ENCODE assay signal across 13 cellular contexts in the genomic region with DNA sequence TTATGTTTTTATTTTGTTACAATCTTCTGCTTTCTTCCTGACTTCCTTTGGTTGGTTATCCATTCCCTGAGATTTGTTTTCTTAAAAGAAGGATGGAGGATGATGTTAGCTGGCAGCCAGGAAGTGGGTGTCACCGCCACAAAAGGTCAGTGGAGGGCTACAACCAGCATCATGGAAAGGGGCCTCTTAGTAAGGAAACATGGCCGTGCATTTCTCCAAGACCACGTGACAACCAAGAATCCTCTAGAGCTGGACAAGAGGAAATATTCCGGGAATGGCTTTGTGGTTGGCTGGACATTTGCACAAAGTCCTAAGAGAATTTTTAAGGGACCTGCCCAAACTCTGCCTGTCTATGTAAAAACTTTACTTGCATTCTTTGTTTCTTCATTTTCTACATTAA.
DNase-seq lines count a peak whose midpoint lies in the region; ATAC-seq and TF ChIP-seq lines count a peak whose summit lies in the region.
"Had no signal": no experiment of that assay in that cellular context is flagged by ENCODE, and none has a peak within 500 bp of the region (broad histone marks: within the 10 kb centered on the region; RNA-seq: fewer than 3 reads in every experiment).

No MANE protein-coding gene starts in this region.

- no peak overlapping the region for H4K8ac ChIP-seq in neuronal stem cell (ENCODE audit: low read depth, low read length)

- no peaks in the 10 kb centered on the region for H3K27me3 ChIP-seq in fibroblast of lung (ENCODE audit: control insufficient read depth, insufficient read depth, low read length)
- H3K27me3 ChIP-seq in neuronal stem cell (ENCODE audit: control insufficient read depth in 3 of 3, insufficient read depth in 3 of 3, low read depth in 1 of 3, low read length in 3 of 3), result no peaks in the 10 kb centered on the region
- no peaks in the 10 kb centered on the region for H3K27me3 ChIP-seq in prostate gland (replicated peaks; ENCODE audit: insufficient read depth)
- H3K27me3 ChIP-seq: BE2C had no signal

- H3K4me3 ChIP-seq in AG09309 (ENCODE audit: control insufficient read depth, low read depth, low read length) (no peak overlapping the region), fibroblast of lung (replicated peaks in 1 of 4; ENCODE audit: control extremely low read depth in 1 of 4, insufficient read depth in 1 of 4, low read depth in 3 of 4, low read length in 4 of 4) (no peak overlapping the region), neuronal stem cell (ENCODE audit: low read length in 2 of 2) (no peak overlapping the region), prostate gland (no peak overlapping the region)

- H3K18ac ChIP-seq in neuronal stem cell (ENCODE audit: low read length), result no peak overlapping the region

- no peak for TF ChIP-seq POLR2A in prostate gland (IDR thresholded peaks at IDR 0.05)

- no peak overlapping the region for H2BK15ac ChIP-seq in neuronal stem cell (ENCODE audit: low read length)

- H3K9ac ChIP-seq in fibroblast of lung (ENCODE audit: insufficient read depth, low read length) (no peak overlapping the region), neuronal stem cell (ENCODE audit: low read depth, low read length, poor library complexity) (no peak overlapping the region)

- TF ChIP-seq CTCF in AG09309 (IDR thresholded peaks at IDR 0.05; ENCODE audit: control insufficient read depth, insufficient read depth, low read depth, low read length, missing control alignments) (no peak), fibroblast of lung (conservative IDR thresholded peaks at IDR 0.05 in 1 of 2, IDR thresholded peaks at IDR 0.05 in 1 of 2; ENCODE audit: low read depth in 1 of 2, low read length in 2 of 2) (no peak), prostate gland (IDR thresholded peaks at IDR 0.05) (no peak)

- no CpG with 5 or more reads among the region's 4 CpGs for WGBS in neuronal stem cell (ENCODE audit: extremely low coverage in 2 of 2, insufficient read length in 2 of 2, insufficient replicate concordance in 1 of 2), 2 donors
- whole genome bisulfite sequencing in prostate gland, result 88% methylated on average over 4 of the region's 4 CpGs

- no peak overlapping the region for H2AK5ac ChIP-seq in neuronal stem cell (ENCODE audit: low read depth, low read length)

- H4K20me1 ChIP-seq in fibroblast of lung (ENCODE audit: control insufficient read depth, extremely low read depth, insufficient read depth, low read length), result no peaks in the 10 kb centered on the region

- no peak overlapping the region for H3K23ac ChIP-seq in neuronal stem cell (ENCODE audit: low read depth, low read length, poor library complexity)

- no peak overlapping the region for H3K4ac ChIP-seq in neuronal stem cell (ENCODE audit: low read length)

- H3K36me3 ChIP-seq in fibroblast of lung (ENCODE audit: control insufficient read depth, insufficient read depth, low read length) (no peaks in the 10 kb centered on the region), neuronal stem cell (replicated peaks in 1 of 2; ENCODE audit: control insufficient read depth in 2 of 2, insufficient read depth in 2 of 2, low read length in 2 of 2) (no peaks in the 10 kb centered on the region), prostate gland (no peaks in the 10 kb centered on the region)
- H3K36me3 ChIP-seq: BE2C had no signal

- no peak for ATAC-seq in HG03280 (IDR thresholded peaks at IDR 0.05; ENCODE audit: unreplicated experiment)
- ATAC-seq: Panc1 had no signal

- H4K91ac ChIP-seq in neuronal stem cell (ENCODE audit: low read depth, low read length, poor library complexity), result no peak overlapping the region

- no peak overlapping the region for H2BK12ac ChIP-seq in neuronal stem cell (ENCODE audit: low read length)

- H3K4me2 ChIP-seq in fibroblast of lung (ENCODE audit: extremely low read depth, insufficient read depth, low read length) (no peak overlapping the region), neuronal stem cell (ENCODE audit: insufficient read depth, low read length, poor library complexity, severe bottlenecking) (no peak overlapping the region)

- peak overlapping the region; percentile 60 for H3K27ac ChIP-seq in fibroblast of lung (ENCODE audit: insufficient read depth, low read length)
- no peak overlapping the region for H3K27ac ChIP-seq in neuronal stem cell (replicated peaks; ENCODE audit: low read length)
- H3K27ac ChIP-seq in prostate gland, result no peak overlapping the region

- no peak overlapping the region for H2BK5ac ChIP-seq in neuronal stem cell (ENCODE audit: low read length)

- H3K9me3 ChIP-seq in fibroblast of lung (ENCODE audit: control insufficient read depth, insufficient read depth, low read depth, low read length), result no peaks in the 10 kb centered on the region
- H3K9me3 ChIP-seq in neuronal stem cell (replicated peaks in 1 of 2; ENCODE audit: control insufficient read depth in 2 of 2, insufficient read depth in 1 of 2, low read depth in 1 of 2, low read length in 2 of 2), result no peaks in the 10 kb centered on the region
- no peaks in the 10 kb centered on the region for H3K9me3 ChIP-seq in prostate gland
- H3K9me3 ChIP-seq: BE2C had no signal

- intact Hi-C loops in prostate gland (cut with DNase I), result no loop called here

- H3K79me2 ChIP-seq in fibroblast of lung (ENCODE audit: control insufficient read depth, insufficient read depth, low read length), result no peaks in the 10 kb centered on the region

- DNase-seq in AG09309 (ENCODE audit: low read depth) (peak; percentile 96), NCI-H226 (peak; percentile 32), fibroblast of lung (ENCODE audit: low read depth in 2 of 2) (peak; percentile 79 to 98), neuronal stem cell (ENCODE audit: low spot score) (no peak), NCI-H69 (lab: John Stamatoyannopoulos, UW) (no peak), D341Med (ENCODE audit: low spot score) (no peak), prostate gland (ENCODE audit: low spot score) (no peak)
- DNase-seq: anterior cingulate cortex, BE2C, H7, NCI-H2171 treated with DMSO at 0.1 percent for 48 hours had no signal

- H2BK120ac ChIP-seq in neuronal stem cell (ENCODE audit: low read depth, low read length), result no peak overlapping the region

- no peak overlapping the region for H3K14ac ChIP-seq in neuronal stem cell (ENCODE audit: low read length)

- no peaks in the 10 kb centered on the region for H3K79me1 ChIP-seq in neuronal stem cell (ENCODE audit: low read depth, low read length)

- H3K4me1 ChIP-seq in fibroblast of lung (ENCODE audit: control insufficient read depth, extremely low read depth, insufficient read depth, low read length) (peaks cover 8% of the 10 kb centered on the region), neuronal stem cell (ENCODE audit: control insufficient read depth in 2 of 2, insufficient read depth in 1 of 2, low read depth in 1 of 2, low read length in 2 of 2) (peaks cover 7 to 13% of the 10 kb centered on the region in 2 donors), prostate gland (replicated peaks) (no peaks in the 10 kb centered on the region)

- no peak overlapping the region for H2AFZ ChIP-seq in fibroblast of lung (ENCODE audit: low read length)
- H2AFZ ChIP-seq in neuronal stem cell (ENCODE audit: low read length), result peak overlapping the region; percentile 62

Comparison
In these comparisons a context has a peak if more than half of its experiments do, and no peak if none do; other contexts are left out.
1. DNase-seq: peak in AG09309 (single experiment), NCI-H226 (single experiment) and fibroblast of lung (2 of 2); none in neuronal stem cell (single experiment), NCI-H69 (single experiment), D341Med (single experiment) and prostate gland (single experiment).